ENCODE assay signal across 8 cellular contexts in genomic region chr12:19915392-19916192, GRCh38.
DNase-seq lines count a peak whose midpoint lies in the region; ATAC-seq, FAIRE-seq and TF ChIP-seq lines count a peak whose summit lies in the region.

No MANE protein-coding gene starts in this region.

- H3K9ac ChIP-seq in GM12878 (ENCODE audit: control insufficient read depth, insufficient read depth, low read length), result no peak overlapping the region

- intact Hi-C loops in GM12878 (cut with micrococcal nuclease; ENCODE audit: unreplicated experiment), result loop anchor here (1.0 to 5.0 kb wide), 10 partner anchors 57 to 687 kb away; no protein-coding TSS in a partner anchor
- intact Hi-C loops in vagina (cut with DNase I), result no loop called here

- H4K20me1 ChIP-seq in GM12878 (ENCODE audit: control insufficient read depth, insufficient read depth), result no peaks in the 10 kb centered on the region

- POLR2A ChIA-PET in GM12878 (lab: Charles Lee), result no interaction called here

- no peak overlapping the region for H3K4me3 ChIP-seq in GM12878
- H3K4me3 ChIP-seq in vagina, result no peak overlapping the region

- CTCF ChIA-PET in GM12878 (lab: Yijun Ruan, JAX), result interaction anchor here (0.6 to 6.9 kb wide), 29 partner anchors 7 to 688 kb away, joined by 3 to 48 read pairs (median 4); no protein-coding TSS in a partner anchor

- peak; percentile 70 for TF ChIP-seq RAD21 in GM12878 (IDR thresholded peaks at IDR 0.05; ENCODE audit: insufficient read depth, low read depth, low read length)

- TF ChIP-seq POLR2A in GM12878 (IDR thresholded peaks at IDR 0.05; ENCODE audit: low read depth, low read length) (no peak), vagina (IDR thresholded peaks at IDR 0.05) (no peak)

- 37% methylated on average over 3 of the region's 3 CpGs for WGBS in GM12878 (ENCODE audit: insufficient coverage, insufficient replicate concordance, low lambda C conversion rate, missing lambda C conversion rate)

- H3K27me3 ChIP-seq in GM12878 (replicated peaks in 1 of 2; ENCODE audit: control insufficient read depth in 2 of 2, insufficient read depth in 2 of 2, low read length in 1 of 2) (no peaks in the 10 kb centered on the region), vagina (no peaks in the 10 kb centered on the region)

- no peaks in the 10 kb centered on the region for H3K4me1 ChIP-seq in GM12878 (ENCODE audit: control insufficient read depth, insufficient read depth, low read length)
- H3K4me1 ChIP-seq in vagina, result no peaks in the 10 kb centered on the region

- peak; percentile 30 to 57; a peak in 2 of 4 replicates for TF ChIP-seq EP300 in GM12878 (IDR thresholded peaks at IDR 0.05; ENCODE audit: borderline replicate concordance in 1 of 2, control insufficient read depth in 1 of 2, low read depth in 2 of 2, low read length in 2 of 2)

- RAD21 ChIA-PET in GM12878 (lab: Charles Lee; ENCODE audit: unreplicated experiment), result interaction anchor here (0.6 to 5.6 kb wide), 18 partner anchors 10 to 686 kb away, joined by 3 to 31 read pairs (median 5); no protein-coding TSS in a partner anchor

- H3K27ac ChIP-seq in GM12878 (ENCODE audit: control insufficient read depth, insufficient read depth), result no peak overlapping the region
- no peak overlapping the region for H3K27ac ChIP-seq in vagina

- no peaks in the 10 kb centered on the region for H3K79me2 ChIP-seq in GM12878 (ENCODE audit: control insufficient read depth, insufficient read depth, low read length)

- H3K9me3 ChIP-seq in GM12878 (replicated peaks; ENCODE audit: control insufficient read depth, insufficient read depth, low read length) (no peaks in the 10 kb centered on the region), vagina (no peaks in the 10 kb centered on the region)

- TF ChIP-seq CTCF in GM12872 (IDR thresholded peaks at IDR 0.05; ENCODE audit: insufficient read depth, low read depth, low read length), result peak; percentile 30; the same call in 1 of the 3 replicates
- peak; percentile 28 to 72 (median 43); a peak in 4 of 6 replicates for TF ChIP-seq CTCF in GM12878 (IDR thresholded peaks at IDR 0.05 in 2 of 3, conservative IDR thresholded peaks at IDR 0.05 in 1 of 3; ENCODE audit: control insufficient read depth in 2 of 3, extremely low read depth in 1 of 3, insufficient read depth in 1 of 3, low read depth in 3 of 3, low read length in 3 of 3)
- peak in 2 of 3 experiments; percentile 54 to 66 for TF ChIP-seq CTCF in vagina (IDR thresholded peaks at IDR 0.05)

- ATAC-seq in GM12878 (peak; percentile 88), GM19395 (IDR thresholded peaks at IDR 0.05; ENCODE audit: unreplicated experiment) (no peak), HG02588 (IDR thresholded peaks at IDR 0.05; ENCODE audit: unreplicated experiment) (no peak)

- peak; percentile 54 for FAIRE-seq in GM12878 (lab: Jason Lieb, UNC)

- DNase-seq in NCI-H1105 treated with DMSO at 0.1 percent for 48 hours (lab: John Stamatoyannopoulos, UW) (peak; percentile 95), GM12878 (ENCODE audit: low read depth, low spot score) (no peak), kidney glomerular epithelial cell (lab: John Stamatoyannopoulos, UW) (peak; percentile 54), vagina (ENCODE audit: extremely low spot score in 2 of 2) (no peak), NOMO-1 treated with dmso at 0.1 percent for 144 hours (lab: John Stamatoyannopoulos, UW; ENCODE audit: unreplicated experiment) (no peak)

- no TSS peak for BruUV-seq in GM12878 (replicated peaks; lab: Mats Ljungman, UMichigan)

- SMC1A ChIA-PET in GM12878 (lab: Charles Lee; ENCODE audit: uncharacterized antibody, unreplicated experiment), result interaction anchor here (0.8 to 5.6 kb wide), 28 partner anchors 9 to 461 kb away, joined by 3 to 44 read pairs (median 4); no protein-coding TSS in a partner anchor

- H3K4me2 ChIP-seq in GM12878 (ENCODE audit: control insufficient read depth, insufficient read depth), result no peak overlapping the region

- no peak overlapping the region for H2AFZ ChIP-seq in GM12878 (ENCODE audit: control insufficient read depth, low read depth, low read length)

- in situ Hi-C loops in GM12878 (cut with MboI), result no loop called here

- H3K36me3 ChIP-seq in GM12878 (ENCODE audit: control insufficient read depth in 2 of 2, insufficient read depth in 2 of 2, low read length in 1 of 2) (no peaks in the 10 kb centered on the region), vagina (no peaks in the 10 kb centered on the region)

TF ChIP-seq in GM12878, 131 proteins besides CTCF, POLR2A, EP300 and RAD21 (continues in another document):
- TF ChIP-seq YY1 (IDR thresholded peaks at IDR 0.05; ENCODE audit: low read depth, low read length), result no peak
- TF ChIP-seq MTA2 (IDR thresholded peaks at IDR 0.05; ENCODE audit: low read depth), result peak; percentile 96
- TF ChIP-seq BMI1 (IDR thresholded peaks at IDR 0.05; ENCODE audit: borderline replicate concordance), result peak; percentile 51; the same call in 1 of the 2 replicates
- peak; percentile 22; the same call in 1 of the 2 replicates for TF ChIP-seq CHD2 (IDR thresholded peaks at IDR 0.05; ENCODE audit: borderline replicate concordance, low read depth, low read length)
- TF ChIP-seq KLF5 (IDR thresholded peaks at IDR 0.05; ENCODE audit: partially characterized antibody), result no peak
- TF ChIP-seq TCF7 (IDR thresholded peaks at IDR 0.05; ENCODE audit: borderline replicate concordance), result no peak
- peak; percentile 72 for TF ChIP-seq ATF7 (IDR thresholded peaks at IDR 0.05; ENCODE audit: low read depth)
- peak; percentile 77 for TF ChIP-seq NBN (IDR thresholded peaks at IDR 0.05)
- no peak for TF ChIP-seq TCF12 (IDR thresholded peaks at IDR 0.05; ENCODE audit: low read depth, low read length)
- peak in 1 of 2 experiments; percentile 52; a peak in 1 of 4 replicates for TF ChIP-seq BHLHE40 (IDR thresholded peaks at IDR 0.05; ENCODE audit: borderline replicate concordance in 1 of 2, low read depth in 2 of 2, low read length in 1 of 2)
- TF ChIP-seq NR2F1 (conservative IDR thresholded peaks at IDR 0.05), result peak; percentile 55; the same call in 1 of the 2 replicates
- TF ChIP-seq ZNF217 (IDR thresholded peaks at IDR 0.05), result peak; percentile 81; the same call in 1 of the 2 replicates
- peak; percentile 64 for TF ChIP-seq DPF2 (IDR thresholded peaks at IDR 0.05)
- TF ChIP-seq EZH2 (IDR thresholded peaks at IDR 0.05; ENCODE audit: borderline replicate concordance, control insufficient read depth, low read depth, low read length), result no peak
- TF ChIP-seq MEF2B (IDR thresholded peaks at IDR 0.05; ENCODE audit: partially characterized antibody, poor library complexity, severe bottlenecking), result peak; percentile 62
- TF ChIP-seq MLLT1 (IDR thresholded peaks at IDR 0.05), result 0 out of 2 replicates have a peak, but pooled peaks have one; percentile 40
- no peak for TF ChIP-seq KAT2A (conservative IDR thresholded peaks at IDR 0.05; ENCODE audit: control insufficient read depth, low read depth, low read length)
- peak; percentile 65 for TF ChIP-seq SMAD1 (IDR thresholded peaks at IDR 0.05; ENCODE audit: low read depth, partially characterized antibody)
- TF ChIP-seq IKZF2 (IDR thresholded peaks at IDR 0.05), result peak; percentile 82; a peak in 3 of 4 replicates
- peak; percentile 53; the same call in 1 of the 2 replicates for TF ChIP-seq IKZF1 (conservative IDR thresholded peaks at IDR 0.05)
- TF ChIP-seq PKNOX1 (IDR thresholded peaks at IDR 0.05), result peak; percentile 75
- peak; percentile 37; the same call in 1 of the 2 replicates for TF ChIP-seq BACH1 (IDR thresholded peaks at IDR 0.05; ENCODE audit: borderline replicate concordance)
- peak; percentile 86 for TF ChIP-seq SKIL (IDR thresholded peaks at IDR 0.05; ENCODE audit: low read depth, poor library complexity, severe bottlenecking)
- TF ChIP-seq SMC3 (IDR thresholded peaks at IDR 0.05; ENCODE audit: borderline replicate concordance, low read length), result peak; percentile 81

Comparison
In these comparisons a context has a peak if more than half of its experiments do, and no peak if none do; other contexts are left out.
1. DNase-seq: peak in NCI-H1105 treated with DMSO at 0.1 percent for 48 hours (single experiment) and kidney glomerular epithelial cell (single experiment); none in GM12878 (single experiment), vagina (0 of 2) and NOMO-1 treated with dmso at 0.1 percent for 144 hours (single experiment).
2. Peak in every context shown above with its lines, with median percentiles within 50 percentile points of each other: CTCF ChIP-seq.